In the genomic region with DNA sequence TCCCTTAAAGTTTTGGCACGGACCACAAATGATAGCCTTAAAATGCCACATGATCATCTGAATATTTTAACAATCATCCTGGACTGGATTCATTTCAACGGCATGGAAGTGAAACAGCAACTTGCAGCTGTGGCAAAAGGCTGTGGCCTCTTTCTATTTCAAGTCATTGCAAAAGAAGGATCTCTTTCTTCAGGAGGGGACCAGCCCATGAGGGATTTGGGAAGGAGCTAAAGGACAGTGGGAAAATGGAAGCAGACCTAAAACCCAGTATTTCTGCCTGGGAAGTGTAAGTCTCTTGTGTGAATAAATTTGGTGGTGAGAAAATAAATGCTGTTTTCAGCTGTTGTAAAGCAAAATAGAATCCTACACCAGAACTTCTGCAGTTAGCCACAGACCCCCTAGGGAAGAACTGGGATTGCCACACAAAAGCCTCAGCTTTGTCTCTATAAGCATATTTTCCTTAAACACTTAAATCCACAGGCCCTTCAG, we compare ENCODE assay signal across 9 cellular contexts.
DNase-seq lines count a peak whose midpoint lies in the region; ATAC-seq, FAIRE-seq and TF ChIP-seq lines count a peak whose summit lies in the region.
"Had no signal": no experiment of that assay in that cellular context is flagged by ENCODE, and none has a peak within 500 bp of the region (broad histone marks: within the 10 kb centered on the region; RNA-seq: fewer than 3 reads in every experiment).

No MANE protein-coding gene starts in this region.

- CTCF ChIA-PET in RWPE1 (lab: Yijun Ruan, JAX), result interaction anchor here (0.6 kb wide), 2 partner anchors 24 to 581 kb away, joined by 3 to 4 read pairs; no protein-coding TSS in a partner anchor

- H4K20me1 ChIP-seq in neural progenitor cell (ENCODE audit: low read depth), result no peaks in the 10 kb centered on the region

- no peaks in the 10 kb centered on the region for H3K79me2 ChIP-seq in neural progenitor cell (ENCODE audit: low read depth)

- H3K4me2 ChIP-seq in neural progenitor cell, result peak overlapping the region; percentile 37

- H3K9ac ChIP-seq in neural progenitor cell, result no peak overlapping the region

- peaks cover 3% of the 10 kb centered on the region for H3K27me3 Mint-ChIP-seq in neural progenitor cell (ENCODE audit: insufficient read depth, low read depth)

- peaks cover 22% of the 10 kb centered on the region for H3K4me1 ChIP-seq in neural progenitor cell

- H3K9me3 ChIP-seq in neural progenitor cell (ENCODE audit: low read depth), result no peaks in the 10 kb centered on the region

- peak; percentile 87 for DNase-seq in AG10803 (ENCODE audit: low read depth)
- peak; percentile 46 for DNase-seq in RWPE1 (ENCODE audit: low spot score)
- peak; percentile 82 for DNase-seq in fibroblast of mammary gland (ENCODE audit: low read depth)
- no peak for DNase-seq in neural progenitor cell (ENCODE audit: low spot score)
- no peak for DNase-seq in NCI-H2171 treated with DMSO at 0.1 percent for 48 hours (lab: John Stamatoyannopoulos, UW)
- no peak for DNase-seq in activated CD8-positive, alpha-beta memory T cell treated with anti-CD3 and anti-CD28 coated beads for 24 hours
- DNase-seq in HTR-8/SVneo (ENCODE audit: insufficient read length, low spot score), result no peak
- DNase-seq: NCI-H748 treated with DMSO at 0.1 percent for 48 hours had no signal

- H3K36me3 Mint-ChIP-seq in neural progenitor cell, result peaks cover 2% of the 10 kb centered on the region

- peak overlapping the region; percentile 11 for H2AFZ ChIP-seq in neural progenitor cell (replicated peaks)

- no peaks in the 10 kb centered on the region for H3K36me3 ChIP-seq in neural progenitor cell

- H3K4me3 ChIP-seq in AG10803 (ENCODE audit: low read length) (peak overlapping the region; percentile 3), fibroblast of mammary gland (ENCODE audit: control insufficient read depth, low read depth, low read length) (no peak overlapping the region), neural progenitor cell (no peak overlapping the region)

- ATAC-seq in HG02623 (IDR thresholded peaks at IDR 0.05; ENCODE audit: unreplicated experiment), result no peak

- H3K27ac ChIP-seq in RWPE1, result peak overlapping the region; percentile 67
- peak overlapping the region; percentile 50 for H3K27ac ChIP-seq in neural progenitor cell

- peak overlapping the region; percentile 58 for H3K27ac Mint-ChIP-seq in neural progenitor cell

- FAIRE-seq in HTR-8/SVneo (lab: Jason Lieb, UNC), result no peak

- H3K27me3 ChIP-seq in neural progenitor cell, result no peaks in the 10 kb centered on the region

- H3K9me3 Mint-ChIP-seq in neural progenitor cell, result no peaks in the 10 kb centered on the region

- peaks cover 32% of the 10 kb centered on the region for H3K4me1 Mint-ChIP-seq in neural progenitor cell

- H3K4me3 Mint-ChIP-seq in neural progenitor cell, result peak overlapping the region; percentile 17

- TF ChIP-seq CTCF in AG10803 (conservative IDR thresholded peaks at IDR 0.05; ENCODE audit: low read length) (no peak), RWPE1 (conservative IDR thresholded peaks at IDR 0.05; ENCODE audit: low read depth) (no peak), fibroblast of mammary gland (conservative IDR thresholded peaks at IDR 0.05; ENCODE audit: control insufficient read depth, insufficient read depth, low read depth, low read length) (no peak), neural progenitor cell (IDR thresholded peaks at IDR 0.05) (no peak)

- H3F3A ChIP-seq in neural progenitor cell (ENCODE audit: low read depth), result peaks cover 7% of the 10 kb centered on the region

- POLR2A ChIA-PET in RWPE1 (lab: Yijun Ruan, JAX; ENCODE audit: low non-redundant PET), result no interaction called here

Comparison
In these comparisons a context has a peak if more than half of its experiments do, and no peak if none do; other contexts are left out.
1. DNase-seq: peak in AG10803 (single experiment), RWPE1 (single experiment) and fibroblast of mammary gland (single experiment); none in neural progenitor cell (single experiment), NCI-H2171 treated with DMSO at 0.1 percent for 48 hours (single experiment), activated CD8-positive, alpha-beta memory T cell treated with anti-CD3 and anti-CD28 coated beads for 24 hours (single experiment) and HTR-8/SVneo (single experiment).